In genomic region chr12:95820096-95820703, GRCh38 we compare ENCODE assay signal across 8 cellular contexts.
DNase-seq lines count a peak whose midpoint lies in the region; ATAC-seq and TF ChIP-seq lines count a peak whose summit lies in the region.

No MANE protein-coding gene starts in this region.

- peak; percentile 13 for TF ChIP-seq CTCF in GM10248 (IDR thresholded peaks at IDR 0.05; ENCODE audit: control extremely low read depth, extremely low read depth, low read depth, missing control alignments)

- CTCF ChIA-PET in GM10248 (lab: Yijun Ruan, JAX) = interaction anchor here (0.9 kb wide), 1 partner anchor 179 kb away, joined by 3 read pairs; no protein-coding TSS in a partner anchor

- DNase-seq in GM10248 (ENCODE audit: extremely low spot score) (no peak), NCI-H146 (lab: John Stamatoyannopoulos, UW) (peak; percentile 65), amniotic epithelial cell (ENCODE audit: low read depth) (peak; percentile 45), kidney tubule cell (ENCODE audit: low spot score) (peak; percentile 65), germinal center (ENCODE audit: low spot score) (no peak)
- no peak for DNase-seq in central memory CD4-positive, alpha-beta T cell

- POLR2A ChIA-PET in GM10248 (lab: Yijun Ruan, JAX) = no interaction called here

- ATAC-seq in GM19035 (IDR thresholded peaks at IDR 0.05; ENCODE audit: unreplicated experiment) = no peak
- ATAC-seq in GM21529 (IDR thresholded peaks at IDR 0.05; ENCODE audit: unreplicated experiment) = no peak

Comparison
In these comparisons a context has a peak if more than half of its experiments do, and no peak if none do; other contexts are left out.
1. DNase-seq: peak in NCI-H146 (single experiment), amniotic epithelial cell (single experiment) and kidney tubule cell (single experiment); none in GM10248 (single experiment), central memory CD4-positive, alpha-beta T cell (single experiment) and germinal center (single experiment).